In the genomic region with DNA sequence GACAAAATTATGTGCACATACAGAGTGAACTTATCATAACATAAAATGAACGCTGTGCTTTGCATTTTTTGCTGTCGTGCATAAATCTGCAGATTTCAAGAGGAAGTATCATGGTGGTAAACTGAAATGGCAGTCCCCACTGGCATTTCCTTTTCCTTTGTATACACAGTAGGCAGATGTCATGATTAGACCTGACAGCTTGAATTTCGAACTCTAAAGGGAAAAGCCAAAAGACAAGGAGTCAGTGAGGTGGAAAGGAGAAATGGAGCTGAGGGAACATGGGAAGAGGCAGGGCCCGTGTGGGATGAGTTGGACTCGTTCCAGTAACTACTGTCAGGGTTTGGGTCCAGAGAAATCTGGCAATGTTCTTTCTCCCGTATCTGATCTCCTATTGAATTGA, we compare ENCODE assay signal across 21 cellular contexts.
"Had no signal": no experiment of that assay in that cellular context is flagged by ENCODE, and none has a peak within 500 bp of the region (broad histone marks: within the 10 kb centered on the region; RNA-seq: fewer than 3 reads in every experiment).

No MANE protein-coding gene starts in this region.

- H3K4me3 ChIP-seq: heart right ventricle, spleen, testis, uterus had no signal

- H3K4me3 Mint-ChIP-seq: activated CD4-positive, alpha-beta memory T cell treated with anti-CD3 and anti-CD28 coated beads, Interleukin-2, amount 10 ng/mL, durations not matched to agents 7 days and 5 days; activated CD4-positive, alpha-beta T cell treated with anti-CD3 and anti-CD28 coated beads, Interleukin-2, amount 10 ng/mL, durations not matched to agents 24 days and 14 days; activated naive CD4-positive, alpha-beta T cell treated with anti-CD3 and anti-CD28 coated beads for 36 hours; activated T-cell treated with anti-CD3 and anti-CD28 coated beads, Interleukin-2, amount 50 U/mL, for 72 hours; memory B cell; natural killer cell treated with Interleukin-12 subunit alpha and Interleukin-12 subunit beta and Interleukin-15 and Interleukin-18, amount 100 ng/mL, for 72 hours had no signal

- H3K27ac ChIP-seq: epithelial cell of prostate, heart right ventricle, spleen, testis, uterus, VCaP had no signal

- H3K4me1 Mint-ChIP-seq: activated CD4-positive, alpha-beta memory T cell treated with anti-CD3 and anti-CD28 coated beads, Interleukin-2, amount 10 ng/mL, durations not matched to agents 7 days and 5 days; activated CD4-positive, alpha-beta T cell treated with anti-CD3 and anti-CD28 coated beads, Interleukin-2, amount 10 ng/mL, durations not matched to agents 24 days and 14 days; memory B cell had no signal

- H3K9me3 Mint-ChIP-seq: activated CD4-positive, alpha-beta memory T cell treated with anti-CD3 and anti-CD28 coated beads, Interleukin-2, amount 10 ng/mL, durations not matched to agents 7 days and 5 days; activated naive CD4-positive, alpha-beta T cell treated with anti-CD3 and anti-CD28 coated beads for 36 hours; activated T-cell treated with anti-CD3 and anti-CD28 coated beads, Interleukin-2, amount 50 U/mL, for 72 hours; memory B cell; natural killer cell treated with Interleukin-12 subunit alpha and Interleukin-12 subunit beta and Interleukin-15 and Interleukin-18, amount 100 ng/mL, for 72 hours had no signal

- H3K27me3 Mint-ChIP-seq: activated CD4-positive, alpha-beta memory T cell treated with anti-CD3 and anti-CD28 coated beads, Interleukin-2, amount 10 ng/mL, durations not matched to agents 7 days and 5 days; activated CD4-positive, alpha-beta T cell treated with anti-CD3 and anti-CD28 coated beads, Interleukin-2, amount 10 ng/mL, durations not matched to agents 24 days and 14 days; memory B cell; natural killer cell treated with Interleukin-12 subunit alpha and Interleukin-12 subunit beta and Interleukin-15 and Interleukin-18, amount 100 ng/mL, for 72 hours had no signal

- H3K4me1 ChIP-seq: heart right ventricle, spleen, testis, uterus had no signal

- H3K27ac Mint-ChIP-seq: activated CD4-positive, alpha-beta memory T cell treated with anti-CD3 and anti-CD28 coated beads, Interleukin-2, amount 10 ng/mL, durations not matched to agents 7 days and 5 days; activated CD4-positive, alpha-beta T cell treated with anti-CD3 and anti-CD28 coated beads, Interleukin-2, amount 10 ng/mL, durations not matched to agents 24 days and 14 days; activated naive CD4-positive, alpha-beta T cell treated with anti-CD3 and anti-CD28 coated beads for 36 hours; activated T-cell treated with anti-CD3 and anti-CD28 coated beads, Interleukin-2, amount 50 U/mL, for 72 hours; memory B cell; natural killer cell treated with Interleukin-12 subunit alpha and Interleukin-12 subunit beta and Interleukin-15 and Interleukin-18, amount 100 ng/mL, for 72 hours had no signal

- H3K36me3 Mint-ChIP-seq: memory B cell; natural killer cell treated with Interleukin-12 subunit alpha and Interleukin-12 subunit beta and Interleukin-15 and Interleukin-18, amount 100 ng/mL, for 72 hours had no signal

- ATAC-seq: activated CD4-positive, CD25-positive, alpha-beta regulatory T cell treated with anti-CD3 and anti-CD28 coated beads, Interleukin-2, amount 50 U/mL, for 24 hours; activated T-cell treated with anti-CD3 and anti-CD28 coated beads, Interleukin-2, amount 50 U/mL, for 72 hours; heart right ventricle; left cardiac atrium; natural killer cell treated with Interleukin-12 subunit alpha and Interleukin-12 subunit beta and Interleukin-15 and Interleukin-18, amount 100 ng/mL, for 72 hours had no signal

- DNase-seq: activated CD4-positive, alpha-beta memory T cell treated with anti-CD3 and anti-CD28 coated beads, Interleukin-2, amount 10 ng/mL, durations not matched to agents 7 days and 5 days; activated CD4-positive, alpha-beta T cell treated with anti-CD3 and anti-CD28 coated beads, Interleukin-2, amount 10 ng/mL, durations not matched to agents 24 days and 14 days; activated effector memory CD4-positive, alpha-beta T cell treated with Interleukin-2 at 50 U/mL for 16 hours; activated naive CD4-positive, alpha-beta T cell treated with anti-CD3 and anti-CD28 coated beads for 36 hours; activated T-cell treated with anti-CD3 and anti-CD28 coated beads, Interleukin-2, amount 50 U/mL, for 72 hours; amygdala; heart right ventricle; islet precursor cell; left cardiac atrium; occipital lobe; spleen; stimulated activated CD4-positive, alpha-beta T cell treated with anti-CD3 and anti-CD28 coated beads, Interleukin-4, amount 100 ng/mL, for 1 hour; stimulated activated naive CD4-positive, alpha-beta T cell; testis; trophoblast cell; uterus had no signal

- H3K36me3 ChIP-seq: heart right ventricle, spleen, uterus had no signal

- H3K9me3 ChIP-seq: testis, uterus had no signal

- H3K27me3 ChIP-seq: spleen, testis, uterus had no signal
